Comparison of ENCODE assay signal across 21 cellular contexts in the genomic region with DNA sequence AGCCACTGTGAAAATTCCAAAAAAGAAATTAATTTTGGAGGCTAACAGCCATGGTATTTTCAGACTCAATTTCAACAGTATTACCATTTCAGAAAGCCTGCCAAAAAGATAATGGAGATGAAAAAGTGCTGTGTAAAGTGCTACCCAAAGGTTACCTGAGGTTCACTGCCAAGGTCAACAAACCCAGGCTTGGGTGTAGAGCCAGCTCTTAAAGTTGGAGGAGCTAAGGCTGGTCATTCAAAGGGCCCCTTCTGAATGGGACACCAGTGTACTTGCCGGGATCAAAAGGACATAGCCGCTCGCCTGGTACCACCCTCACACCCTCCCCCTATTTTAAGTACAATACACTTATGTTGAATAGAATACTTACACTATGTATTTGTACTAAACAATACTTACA.
DNase-seq lines count a peak whose midpoint lies in the region; ATAC-seq and TF ChIP-seq lines count a peak whose summit lies in the region.
"Had no signal": no experiment of that assay in that cellular context is flagged by ENCODE, and none has a peak within 500 bp of the region (broad histone marks: within the 10 kb centered on the region; RNA-seq: fewer than 3 reads in every experiment).

No MANE protein-coding gene starts in this region.

- 49 to 57% methylated on average over 3 of the region's 3 CpGs for WGBS in body of pancreas, 2 donors
- 85% methylated on average over 3 of the region's 3 CpGs for WGBS in liver

- intact Hi-C loops in body of pancreas (cut with DNase I), result no loop called here

- H3K4me1 ChIP-seq in body of pancreas (peaks cover 26% of the 10 kb centered on the region), liver (ENCODE audit: control insufficient read depth in 4 of 4, insufficient read depth in 4 of 4, low read length in 3 of 4) (no peaks in the 10 kb centered on the region)

- TF ChIP-seq CTCF in body of pancreas (IDR thresholded peaks at IDR 0.05) (no peak), liver (IDR thresholded peaks at IDR 0.05; ENCODE audit: low read depth, low read length, missing input control) (no peak), progenitor cell of endocrine pancreas (IDR thresholded peaks at IDR 0.05; ENCODE audit: unreplicated experiment) (no peak)

- peak overlapping the region; percentile 93 for H3K27ac Mint-ChIP-seq in progenitor cell of endocrine pancreas
- H3K27ac Mint-ChIP-seq in stimulated activated naive B cell treated with anti-CD40 and anti-IgM and Interleukin-4, amounts not matched to agents 10 μg/mL and 1 μg/mL and 100 μg/mL, for 72 hours, result no peak overlapping the region
- H3K27ac Mint-ChIP-seq: CD8-positive, alpha-beta memory T cell had no signal

- no peaks in the 10 kb centered on the region for H3K36me3 ChIP-seq in body of pancreas (replicated peaks in 1 of 2; ENCODE audit: insufficient read depth in 1 of 2, low read depth in 2 of 2)
- H3K36me3 ChIP-seq in liver (ENCODE audit: control insufficient read depth in 4 of 4, insufficient read depth in 3 of 4, low read depth in 1 of 4, low read length in 3 of 4), result no peaks in the 10 kb centered on the region

- peak in 1 of 2 donors; percentile 23 for TF ChIP-seq RAD21 in liver (IDR thresholded peaks at IDR 0.05)

- H3K27me3 Mint-ChIP-seq in progenitor cell of endocrine pancreas, result no peaks in the 10 kb centered on the region
- peaks cover 6 to 22% of the 10 kb centered on the region in 2 donors for H3K27me3 Mint-ChIP-seq in stimulated activated naive B cell treated with anti-CD40 and anti-IgM and Interleukin-4, amounts not matched to agents 10 μg/mL and 1 μg/mL and 100 μg/mL, for 72 hours

- H3K27me3 ChIP-seq in body of pancreas (no peaks in the 10 kb centered on the region), liver (ENCODE audit: control insufficient read depth in 4 of 4, insufficient read depth in 4 of 4, low read length in 3 of 4) (no peaks in the 10 kb centered on the region)
- H3K27me3 ChIP-seq: BLaER1 had no signal

- H3K27ac ChIP-seq in body of pancreas (peak overlapping the region in 3 of 4 donors; percentile 53 to 67 (median 54)), liver (ENCODE audit: low read depth in 1 of 2, low read length in 2 of 2) (no peak overlapping the region)
- H3K27ac ChIP-seq: BLaER1 had no signal

- H3K4me3 ChIP-seq in body of pancreas, result no peak overlapping the region
- H3K4me3 ChIP-seq in liver (ENCODE audit: low read depth in 1 of 3, low read length in 3 of 3), result no peak overlapping the region
- H3K4me3 ChIP-seq: BLaER1, GM12878 had no signal

- ATAC-seq in body of pancreas, result peak; percentile 74
- no peak for ATAC-seq in HG03521 (IDR thresholded peaks at IDR 0.05; ENCODE audit: unreplicated experiment)
- ATAC-seq in stimulated activated naive B cell treated with anti-CD40 and anti-IgM and Interleukin-4, amounts not matched to agents 10 μg/mL and 1 μg/mL and 100 μg/mL, for 72 hours (replicated peaks), result no peak
- ATAC-seq: GM12878 had no signal

- no peaks in the 10 kb centered on the region for H3K9me3 ChIP-seq in body of pancreas
- H3K9me3 ChIP-seq in liver (ENCODE audit: control insufficient read depth in 4 of 4, low read length in 3 of 4), result no peaks in the 10 kb centered on the region
- H3K9me3 ChIP-seq: BLaER1 had no signal

- H3K9me3 Mint-ChIP-seq in progenitor cell of endocrine pancreas (ENCODE audit: low read depth), result no peaks in the 10 kb centered on the region
- H3K9me3 Mint-ChIP-seq in stimulated activated naive B cell treated with anti-CD40 and anti-IgM and Interleukin-4, amounts not matched to agents 10 μg/mL and 1 μg/mL and 100 μg/mL, for 72 hours, result no peaks in the 10 kb centered on the region

- H3K4me3 Mint-ChIP-seq in progenitor cell of endocrine pancreas (ENCODE audit: low read depth), result no peak overlapping the region
- no peak overlapping the region for H3K4me3 Mint-ChIP-seq in stimulated activated naive B cell treated with anti-CD40 and anti-IgM and Interleukin-4, amounts not matched to agents 10 μg/mL and 1 μg/mL and 100 μg/mL, for 72 hours
- H3K4me3 Mint-ChIP-seq: CD8-positive, alpha-beta memory T cell had no signal

- peaks cover 10% of the 10 kb centered on the region for H3K36me3 Mint-ChIP-seq in progenitor cell of endocrine pancreas (ENCODE audit: insufficient read depth)
- no peaks in the 10 kb centered on the region for H3K36me3 Mint-ChIP-seq in stimulated activated naive B cell treated with anti-CD40 and anti-IgM and Interleukin-4, amounts not matched to agents 10 μg/mL and 1 μg/mL and 100 μg/mL, for 72 hours
- H3K36me3 Mint-ChIP-seq: CD8-positive, alpha-beta memory T cell had no signal

- no peak overlapping the region for H3K9ac ChIP-seq in liver (ENCODE audit: low read depth in 1 of 2, low read length in 2 of 2)
- H3K9ac ChIP-seq: BLaER1 had no signal

- DNase-seq in Ammon's horn (ENCODE audit: low spot score) (peak; percentile 50), body of pancreas (peak; percentile 30 to 56 (median 51)), progenitor cell of endocrine pancreas (ENCODE audit: low spot score, unreplicated experiment) (no peak), DMS153 (lab: John Stamatoyannopoulos, UW) (no peak)
- DNase-seq in activated CD8-positive, alpha-beta memory T cell treated with anti-CD3 and anti-CD28 coated beads, Interleukin-2, amount 50 U/mL, for 4 hours, result no peak
- no peak for DNase-seq in stimulated activated naive B cell treated with anti-CD40 and anti-IgM and Interleukin-4, amounts not matched to agents 10 μg/mL and 1 μg/mL and 100 μg/mL, for 72 hours
- DNase-seq: CD8-positive, alpha-beta memory T cell; GDM1; GOT3; Kasumi-1; NCI-H1105 treated with DMSO at 0.1 percent for 48 hours; NCI-H1694 treated with DMSO at 0.1 percent for 48 hours; NCI-H2107; NCI-H446; NCI-H69; OCI-M1; SHP77 treated with DMSO at 0.1 percent for 48 hours had no signal

- peaks cover 37% of the 10 kb centered on the region for H3K4me1 Mint-ChIP-seq in progenitor cell of endocrine pancreas (ENCODE audit: low read depth)
- no peaks in the 10 kb centered on the region for H3K4me1 Mint-ChIP-seq in stimulated activated naive B cell treated with anti-CD40 and anti-IgM and Interleukin-4, amounts not matched to agents 10 μg/mL and 1 μg/mL and 100 μg/mL, for 72 hours
- H3K4me1 Mint-ChIP-seq: CD8-positive, alpha-beta memory T cell had no signal

- no peak for TF ChIP-seq POLR2A in body of pancreas (IDR thresholded peaks at IDR 0.05)

TF ChIP-seq in liver, 16 proteins besides CTCF, POLR2A, EP300 and RAD21:
- TF ChIP-seq HNF4A (conservative IDR thresholded peaks at IDR 0.05), result peak in 1 of 2 donors; percentile 16
- no peak for TF ChIP-seq EGR1 (IDR thresholded peaks at IDR 0.05; ENCODE audit: low read depth in 2 of 2)
- peak; percentile 64 to 85 for TF ChIP-seq RXRA (IDR thresholded peaks at IDR 0.05)

Comparison
In these comparisons a context has a peak if more than half of its experiments do, and no peak if none do; other contexts are left out.
1. DNase-seq: peak in Ammon's horn (single experiment) and body of pancreas (4 of 4); none in progenitor cell of endocrine pancreas (single experiment), activated CD8-positive, alpha-beta memory T cell treated with anti-CD3 and anti-CD28 coated beads, Interleukin-2, amount 50 U/mL, for 4 hours (single experiment), DMS153 (single experiment) and stimulated activated naive B cell treated with anti-CD40 and anti-IgM and Interleukin-4, amounts not matched to agents 10 μg/mL and 1 μg/mL and 100 μg/mL, for 72 hours (single experiment).
2. H3K27ac ChIP-seq: peak in body of pancreas (3 of 4); none in liver (0 of 2).